22 cellular contexts compared by ENCODE assay signal in the genomic region with DNA sequence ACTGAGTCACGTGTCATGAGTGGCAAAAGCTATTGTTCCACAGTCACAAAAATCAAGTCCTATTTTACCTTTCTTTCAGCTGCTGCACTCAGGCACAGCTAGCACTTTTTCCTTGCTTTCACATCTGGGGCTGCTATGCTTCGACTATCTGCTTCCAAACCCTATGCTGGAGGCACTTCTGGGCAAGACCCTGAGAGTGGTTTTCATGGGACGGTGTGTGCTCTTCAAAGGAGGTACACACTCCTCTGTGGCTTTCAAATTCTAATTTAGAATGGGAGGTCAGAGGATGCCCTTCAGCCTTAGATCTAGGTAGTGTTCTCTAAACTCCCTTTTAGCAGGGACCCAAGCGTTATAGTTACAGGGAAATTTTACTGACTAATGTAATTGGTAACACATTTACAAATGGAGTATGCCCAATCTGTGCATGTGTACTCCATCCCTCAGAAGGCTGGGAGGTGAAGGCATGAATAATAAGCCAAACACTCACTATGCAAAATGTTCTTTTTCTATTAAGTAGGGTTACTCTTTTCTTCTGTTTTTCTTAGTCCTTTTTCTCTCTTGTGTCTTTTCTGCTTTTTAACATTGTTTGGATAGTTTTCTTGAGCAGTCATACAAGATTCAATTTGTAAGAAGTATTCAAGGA.
DNase-seq lines count a peak whose midpoint lies in the region; ATAC-seq, FAIRE-seq and TF ChIP-seq lines count a peak whose summit lies in the region.
"Had no signal": no experiment of that assay in that cellular context is flagged by ENCODE, and none has a peak within 500 bp of the region (broad histone marks: within the 10 kb centered on the region; RNA-seq: fewer than 3 reads in every experiment).

No MANE protein-coding gene starts in this region.

- intact Hi-C loops in body of pancreas (cut with DNase I) = no loop called here

- FAIRE-seq in G401.6 (lab: Jason Lieb, UNC) (peak; percentile 99), urothelium cell line (lab: Jason Lieb, UNC) (no peak)
- FAIRE-seq: TTC549 had no signal

- H3K9me3 ChIP-seq in WERI-Rb-1 (ENCODE audit: severe bottlenecking) (no peaks in the 10 kb centered on the region), body of pancreas (no peaks in the 10 kb centered on the region), HAP-1 (no peaks in the 10 kb centered on the region)

- peak overlapping the region; percentile 5 for H3K27ac ChIP-seq in WERI-Rb-1
- no peak overlapping the region for H3K27ac ChIP-seq in body of pancreas

- WGBS in body of pancreas, 2 donors = 25 to 33% methylated on average over 4 of the region's 4 CpGs

- TF ChIP-seq POLR2A in body of pancreas (IDR thresholded peaks at IDR 0.05) = no peak

- no peaks in the 10 kb centered on the region for H3K4me1 ChIP-seq in body of pancreas
- H3K4me1 ChIP-seq in HAP-1 = no peaks in the 10 kb centered on the region

- H3K4me3 ChIP-seq in WERI-Rb-1 (ENCODE audit: low read depth, low read length) (no peak overlapping the region), fibroblast of the aortic adventitia (ENCODE audit: low read depth, low read length) (no peak overlapping the region), body of pancreas (no peak overlapping the region), HAP-1 (no peak overlapping the region)

- no peak for TF ChIP-seq CTCF in WERI-Rb-1 (IDR thresholded peaks at IDR 0.05; ENCODE audit: low read depth, low read length)
- no peak for TF ChIP-seq CTCF in fibroblast of the aortic adventitia (IDR thresholded peaks at IDR 0.05; ENCODE audit: insufficient read depth, low read length)
- TF ChIP-seq CTCF in body of pancreas (IDR thresholded peaks at IDR 0.05) = no peak

- DNase-seq in WERI-Rb-1 (no peak), fibroblast of the aortic adventitia (ENCODE audit: low read depth) (peak; percentile 60), renal cortical epithelial cell (ENCODE audit: low read depth) (peak; percentile 80), body of pancreas (no peak), HAP-1 (ENCODE audit: low spot score in 2 of 2) (no peak), NCI-H345 treated with DMSO at 0.1 percent for 48 hours (lab: John Stamatoyannopoulos, UW; ENCODE audit: unreplicated experiment) (no peak), urothelium cell line (ENCODE audit: low spot score) (no peak)
- DNase-seq: activated CD4-positive, alpha-beta T cell treated with anti-CD3 and anti-CD28 coated beads for 4 hours; activated effector memory CD4-positive, alpha-beta T cell treated with anti-CD3 and anti-CD28 coated beads, Interleukin-2, amount 50 U/mL, for 16 hours; CD8-positive, alpha-beta memory T cell; dermis blood vessel endothelial cell; DMS53; midbrain; NCI-H146; NCI-H748 treated with DMSO at 0.1 percent for 48 hours; Right ventricle myocardium superior; stimulated activated CD4-positive, alpha-beta T cell treated with anti-CD3 and anti-CD28 coated beads, Interleukin-2, amount 100 ng/mL, for 24 hours; stimulated activated naive CD4-positive, alpha-beta T cell; T-cell had no signal

- H3K27me3 ChIP-seq in WERI-Rb-1 (ENCODE audit: insufficient read depth, low read depth, severe bottlenecking) = no peaks in the 10 kb centered on the region
- H3K27me3 ChIP-seq in body of pancreas = no peaks in the 10 kb centered on the region
- H3K27me3 ChIP-seq in HAP-1 (ENCODE audit: low read depth) = peaks cover 36% of the 10 kb centered on the region

- no peaks in the 10 kb centered on the region for H3K36me3 ChIP-seq in WERI-Rb-1
- H3K36me3 ChIP-seq in body of pancreas (replicated peaks in 1 of 2; ENCODE audit: insufficient read depth in 1 of 2, low read depth in 2 of 2) = no peaks in the 10 kb centered on the region
- H3K36me3 ChIP-seq in HAP-1 (replicated peaks) = no peaks in the 10 kb centered on the region

- in situ Hi-C loops in HAP-1 (cut with MboI; ENCODE audit: low sequenced_read_pairs) = no loop called here

- no peak for ATAC-seq in body of pancreas
- ATAC-seq: left lobe of liver, T-cell had no signal

Comparison
In these comparisons a context has a peak if more than half of its experiments do, and no peak if none do; other contexts are left out.
1. DNase-seq: peak in fibroblast of the aortic adventitia (single experiment) and renal cortical epithelial cell (single experiment); none in WERI-Rb-1 (single experiment), body of pancreas (0 of 4), HAP-1 (0 of 2), NCI-H345 treated with DMSO at 0.1 percent for 48 hours (single experiment) and urothelium cell line (single experiment).